3 cellular contexts compared by ENCODE assay signal in genomic region chr15:68967948-68968347, GRCh38.
TF ChIP-seq lines count a peak whose summit lies in the region.

No MANE protein-coding gene starts in this region.

TF ChIP-seq in A549, 52 proteins besides CTCF, POLR2A, EP300 and RAD21:
- no peak for TF ChIP-seq HDAC2 (IDR thresholded peaks at IDR 0.05)
- peak; percentile 92 for TF ChIP-seq MAFK (IDR thresholded peaks at IDR 0.05; ENCODE audit: partially characterized antibody)
TF ChIP-seq in A549: peak in this region for 1.

TF ChIP-seq in IMR-90, 13 proteins besides CTCF, POLR2A, EP300 and RAD21:
- TF ChIP-seq MAFK (IDR thresholded peaks at IDR 0.05; ENCODE audit: low read depth, low read length) (peak; percentile 95), SMC3 (IDR thresholded peaks at IDR 0.05; ENCODE audit: low read depth, low read length) (no peak), MAZ (IDR thresholded peaks at IDR 0.05; ENCODE audit: borderline replicate concordance, low read depth, low read length) (no peak)

TF ChIP-seq in H1, 55 proteins besides CTCF, POLR2A, EP300 and RAD21:
- no peak for TF ChIP-seq YY1 (IDR thresholded peaks at IDR 0.05; ENCODE audit: low read depth, low read length)
- TF ChIP-seq MAFK (IDR thresholded peaks at IDR 0.05; ENCODE audit: low read depth, low read length) = peak; percentile 56; the same call in 1 of the 2 replicates
